15 cellular contexts compared by ENCODE assay signal in genomic region chr3:134838599-134838998, GRCh38. TPM values are rescaled to one million over a fixed set of nuclear protein-coding genes. Genes with fewer than 3 reads are reported as not detected.
DNase-seq lines count a peak whose midpoint lies in the region; ATAC-seq and TF ChIP-seq lines count a peak whose summit lies in the region.
"Had no signal": no experiment of that assay in that cellular context is flagged by ENCODE, and none has a peak within 500 bp of the region (broad histone marks: within the 10 kb centered on the region; RNA-seq: fewer than 3 reads in every experiment).

No MANE protein-coding gene starts in this region.

- H3K9me3 Mint-ChIP-seq in MCF 10A (ENCODE audit: unreplicated experiment) = peaks cover 6% of the 10 kb centered on the region

- no peak overlapping the region for H3K4me2 ChIP-seq in PC-9

- TF ChIP-seq CTCF in MCF 10A (IDR thresholded peaks at IDR 0.05; ENCODE audit: unreplicated experiment) (peak; percentile 18), breast epithelium (IDR thresholded peaks at IDR 0.05) (no peak), PC-9 (conservative IDR thresholded peaks at IDR 0.05) (peak; percentile 66), foreskin keratinocyte (conservative IDR thresholded peaks at IDR 0.05) (peak; percentile 44)

- ATAC-seq in foreskin keratinocyte (no peak), HG02884 (IDR thresholded peaks at IDR 0.05; ENCODE audit: unreplicated experiment) (no peak), HG03469 (IDR thresholded peaks at IDR 0.05; ENCODE audit: unreplicated experiment) (no peak)
- ATAC-seq: left lobe of liver had no signal

- no peaks in the 10 kb centered on the region for H3K4me1 Mint-ChIP-seq in MCF 10A (ENCODE audit: insufficient read depth, unreplicated experiment)
- H3K4me1 Mint-ChIP-seq: activated B cell treated with CpG ODN at 0.5 μM for 24 hours had no signal

- H3K4me1 ChIP-seq in breast epithelium (no peaks in the 10 kb centered on the region), PC-9 (replicated peaks; ENCODE audit: insufficient read depth) (no peaks in the 10 kb centered on the region), foreskin keratinocyte (no peaks in the 10 kb centered on the region)

- H3K4me3 ChIP-seq in breast epithelium (no peak overlapping the region), PC-9 (no peak overlapping the region)
- H3K4me3 ChIP-seq: cardiac muscle cell, ovary had no signal

- intact Hi-C loops in MCF 10A (cut with micrococcal nuclease) = no loop called here
- intact Hi-C loops in breast epithelium (cut with DNase I; ENCODE audit: low total_unique reads) = no loop called here
- intact Hi-C loops in PC-9 (cut with micrococcal nuclease; ENCODE audit: unreplicated experiment) = no loop called here

- no peak overlapping the region for H2AFZ ChIP-seq in PC-9

- H3K36me3 ChIP-seq in breast epithelium = no peaks in the 10 kb centered on the region
- no peaks in the 10 kb centered on the region for H3K36me3 ChIP-seq in PC-9 (ENCODE audit: low read depth)
- H3K36me3 ChIP-seq: cardiac muscle cell, ovary had no signal

- TF ChIP-seq POLR2A in breast epithelium (IDR thresholded peaks at IDR 0.05) = no peak

- H4K20me1 ChIP-seq in PC-9 (ENCODE audit: insufficient read depth) = no peaks in the 10 kb centered on the region

- POLR2A ChIA-PET in MCF 10A (lab: Yijun Ruan, JAX) (no interaction called here), PC-9 (lab: Charles Lee; ENCODE audit: unreplicated experiment) (no interaction called here)

- no peaks in the 10 kb centered on the region for H3K9me2 ChIP-seq in PC-9 (ENCODE audit: insufficient read depth)

- H3K27ac ChIP-seq in breast epithelium = no peak overlapping the region
- no peak overlapping the region for H3K27ac ChIP-seq in PC-9
- no peak overlapping the region for H3K27ac ChIP-seq in foreskin keratinocyte
- H3K27ac ChIP-seq: cardiac muscle cell, ovary had no signal

- no peaks in the 10 kb centered on the region for H3K27me3 Mint-ChIP-seq in MCF 10A (ENCODE audit: insufficient read depth, unreplicated experiment)
- H3K27me3 Mint-ChIP-seq: activated B cell treated with CpG ODN at 0.5 μM for 24 hours had no signal

- no peaks in the 10 kb centered on the region for H3K36me3 Mint-ChIP-seq in MCF 10A (ENCODE audit: insufficient read depth, unreplicated experiment)

- H3K4me3 Mint-ChIP-seq in MCF 10A (ENCODE audit: unreplicated experiment) = no peak overlapping the region
- H3K4me3 Mint-ChIP-seq: activated B cell treated with CpG ODN at 0.5 μM for 24 hours; activated T-helper 1 cell treated with anti-CD3 and anti-CD28 coated beads, Interleukin-12 subunit alpha, Interleukin-12 subunit beta, Interleukin-2, Interleukin-4 antibody, amounts not matched to agents 30 ng/mL and 10 ng/mL and 1 ng/mL, durations not matched to agents 14 hours and 24 hours and 36 hours had no signal

- H3K79me2 ChIP-seq in PC-9 (ENCODE audit: low read depth) = no peaks in the 10 kb centered on the region

- H3K27me3 ChIP-seq in breast epithelium = no peaks in the 10 kb centered on the region
- 0 out of 2 replicates have a peak, but pooled peaks cover 6% of the 10 kb centered on the region for H3K27me3 ChIP-seq in PC-9 (ENCODE audit: insufficient read depth, low read depth)
- no peaks in the 10 kb centered on the region for H3K27me3 ChIP-seq in foreskin keratinocyte
- H3K27me3 ChIP-seq: ovary had no signal

- no peaks in the 10 kb centered on the region for H3F3A ChIP-seq in PC-9 (ENCODE audit: insufficient read depth, low read depth)

- no peak overlapping the region for H3K27ac Mint-ChIP-seq in MCF 10A (ENCODE audit: low read depth, unreplicated experiment)
- H3K27ac Mint-ChIP-seq: activated B cell treated with CpG ODN at 0.5 μM for 24 hours; activated T-helper 1 cell treated with anti-CD3 and anti-CD28 coated beads, Interleukin-12 subunit alpha, Interleukin-12 subunit beta, Interleukin-2, Interleukin-4 antibody, amounts not matched to agents 30 ng/mL and 10 ng/mL and 1 ng/mL, durations not matched to agents 14 hours and 24 hours and 36 hours had no signal

- BruUV-seq in MCF 10A (replicated peaks; lab: Mats Ljungman, UMichigan) (no TSS peak), PC-9 (replicated peaks; lab: Mats Ljungman, UMichigan) (no TSS peak)

- CTCF ChIA-PET in MCF 10A (lab: Yijun Ruan, JAX) = interaction anchor here (0.6 to 2.2 kb wide), 3 partner anchors 9 to 1280 kb away, joined by 3 to 5 read pairs (median 4); no protein-coding TSS in a partner anchor
- CTCF ChIA-PET in PC-9 (lab: Charles Lee) = interaction anchor here (0.7 kb wide), 1 partner anchor 945 kb away, joined by 3 read pairs; no protein-coding TSS in a partner anchor

- DNase-seq in MCF 10A (ENCODE audit: unreplicated experiment) (no peak), breast epithelium (ENCODE audit: low spot score in 2 of 2) (no peak), PC-9 (no peak), foreskin keratinocyte (no peak), kidney tubule cell (ENCODE audit: low spot score) (no peak), hypothalamus (lab: John Stamatoyannopoulos, UW) (no peak)
- DNase-seq: activated B cell treated with CpG ODN at 0.5 μM for 24 hours; NCI-H1694; ovary; stimulated activated naive CD4-positive, alpha-beta T cell treated with Interleukin-2 at 50 U/mL for 16 hours had no signal

- peaks cover 12 to 19% of the 10 kb centered on the region in 2 donors for H3K9me3 ChIP-seq in breast epithelium
- H3K9me3 ChIP-seq in PC-9 (ENCODE audit: insufficient read depth, low read depth) = no peaks in the 10 kb centered on the region
- H3K9me3 ChIP-seq: ovary had no signal

RNA-seq across cellular contexts. Expression of gene EPHB1, which starts 43.5 kb away (rescaled TPM):
- total RNA-seq in MCF 10A (2022) (not detected in 2 replicates), breast epithelium (1 to 10 TPM; 1.8 to 5.9 (median 3.4) TPM), PC-9 (2021) (0.15 TPM in 1 of 2 replicates, not detected in the other), foreskin keratinocyte (0.07 and 0.17 TPM in 2 replicates)
- 0.04 and 0.06 TPM in 2 replicates for polyA plus RNA-seq in foreskin keratinocyte

Comparison
In these comparisons a context has a peak if more than half of its experiments do, and no peak if none do; other contexts are left out.
1. CTCF ChIP-seq: peak in MCF 10A (single experiment), PC-9 (single experiment) and foreskin keratinocyte (single experiment); none in breast epithelium (0 of 3).